In the genomic region with DNA sequence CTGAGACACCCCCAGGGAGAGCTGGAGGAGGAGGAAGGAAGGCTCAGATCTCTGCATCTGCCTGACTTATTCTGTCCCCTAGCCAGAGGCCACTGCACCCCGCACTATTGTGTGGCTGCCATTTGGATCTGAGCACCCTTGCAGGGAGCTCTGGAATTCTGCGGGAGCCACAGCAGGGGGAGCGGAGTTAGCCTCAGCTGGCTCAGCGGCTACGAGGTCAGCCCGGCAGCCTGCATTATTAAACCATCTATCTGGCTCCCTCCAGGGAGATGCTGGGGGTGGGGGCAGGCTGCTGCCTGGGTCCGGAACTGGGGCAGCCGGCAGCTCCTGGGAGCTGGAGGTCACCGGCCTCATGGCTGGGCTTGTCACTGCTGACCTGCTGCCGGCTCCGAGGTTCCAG, we compare ENCODE assay signal across 17 cellular contexts. TPM values are rescaled to one million over a fixed set of nuclear protein-coding genes. Genes with fewer than 3 reads are reported as not detected.
"Had no signal": no experiment of that assay in that cellular context is flagged by ENCODE, and none has a peak within 500 bp of the region (broad histone marks: within the 10 kb centered on the region; RNA-seq: fewer than 3 reads in every experiment).

No MANE protein-coding gene starts in this region.

- H3K4me3 ChIP-seq: body of pancreas, mucosa of descending colon, ovary, tibial artery, uterus had no signal

- FAIRE-seq: small intestine had no signal

- H3K9me3 ChIP-seq: body of pancreas, mucosa of descending colon, ovary, uterus had no signal

- H3K4me1 ChIP-seq: body of pancreas, tibial artery, uterus had no signal

- H3K27me3 ChIP-seq: ovary had no signal

- ATAC-seq: activated T-helper 17 cell treated with anti-CD3 and anti-CD28 coated beads, Interleukin-2, amount 50 U/mL, for 72 hours; body of pancreas; mucosa of descending colon; stimulated activated memory B cell treated with anti-CD40 and anti-IgM and Interleukin-4, amounts not matched to agents 10 μg/mL and 1 μg/mL and 100 μg/mL, for 72 hours had no signal

- H3K36me3 ChIP-seq: ovary, tibial artery, uterus had no signal

- DNase-seq: activated B cell treated with CpG ODN at 0.5 μM for 24 hours; activated CD4-positive, alpha-beta T cell treated with anti-CD3 and anti-CD28 coated beads, Interleukin-2, amount 10 ng/mL, durations not matched to agents 24 days and 14 days; activated naive CD4-positive, alpha-beta T cell treated with anti-CD3 and anti-CD28 coated beads, Interleukin-2, amount 10 ng/mL, durations not matched to agents 7 days and 5 days; activated T-cell treated with anti-CD3 and anti-CD28 coated beads for 4 hours; body of pancreas; cortex of kidney; effector memory CD4-positive, alpha-beta T cell; immature natural killer cell; mammary epithelial cell; mucosa of descending colon; ovary; small intestine; T-helper 1 cell; tibial artery; uterus had no signal

- H3K27ac ChIP-seq: body of pancreas, ovary, tibial artery, uterus had no signal

RNA-seq across cellular contexts. Expression of a gene that starts 6.5 kb away (rescaled TPM):
- total RNA-seq: activated B cell treated with CpG ODN at 0.5 μM for 24 hours had no signal
